1 cellular context compared by ENCODE assay signal in genomic region chr1:161539731-161540561, GRCh38.
TF ChIP-seq lines count a peak whose summit lies in the region.
"Not testable (repeated sequence)": the region's sequence is repeated elsewhere in the genome, so short reads cannot be mapped to it uniquely, and the experiment has no call there.

No MANE protein-coding gene starts in this region.

TF ChIP-seq in HepG2, 621 proteins besides CTCF, POLR2A, EP300 and RAD21 (continues in another document):
- peak; percentile 58; the same call in 1 of the 2 replicates for TF ChIP-seq ELF3 (CRISPR knock-in tag; IDR thresholded peaks at IDR 0.05)
- 0 out of 2 replicates have a peak, but pooled peaks have one; percentile 10 for TF ChIP-seq MAFG (CRISPR knock-in tag; IDR thresholded peaks at IDR 0.05)
- TF ChIP-seq ZFY (CRISPR knock-in tag; IDR thresholded peaks at IDR 0.05), result peak; percentile 36; the same call in 1 of the 2 replicates
- peak; percentile 39 for TF ChIP-seq ZEB1 (IDR thresholded peaks at IDR 0.05; ENCODE audit: insufficient replicate concordance, low read depth)
- TF ChIP-seq KAT8 (CRISPR knock-in tag; IDR thresholded peaks at IDR 0.05), result peak; percentile 56
- peak; percentile 60 for TF ChIP-seq POGZ (CRISPR knock-in tag; IDR thresholded peaks at IDR 0.05)
- TF ChIP-seq, protein P1, sequence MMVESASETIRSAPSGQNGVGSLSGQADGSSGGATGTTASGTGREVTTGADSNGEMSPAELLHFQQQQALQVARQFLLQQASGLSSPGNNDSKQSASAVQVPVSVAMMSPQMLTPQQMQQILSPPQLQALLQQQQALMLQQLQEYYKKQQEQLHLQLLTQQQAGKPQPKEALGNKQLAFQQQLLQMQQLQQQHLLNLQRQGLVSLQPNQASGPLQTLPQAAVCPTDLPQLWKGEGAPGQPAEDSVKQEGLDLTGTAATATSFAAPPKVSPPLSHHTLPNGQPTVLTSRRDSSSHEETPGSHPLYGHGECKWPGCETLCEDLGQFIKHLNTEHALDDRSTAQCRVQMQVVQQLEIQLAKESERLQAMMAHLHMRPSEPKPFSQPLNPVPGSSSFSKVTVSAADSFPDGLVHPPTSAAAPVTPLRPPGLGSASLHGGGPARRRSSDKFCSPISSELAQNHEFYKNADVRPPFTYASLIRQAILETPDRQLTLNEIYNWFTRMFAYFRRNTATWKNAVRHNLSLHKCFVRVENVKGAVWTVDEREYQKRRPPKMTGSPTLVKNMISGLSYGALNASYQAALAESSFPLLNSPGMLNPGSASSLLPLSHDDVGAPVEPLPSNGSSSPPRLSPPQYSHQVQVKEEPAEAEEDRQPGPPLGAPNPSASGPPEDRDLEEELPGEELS (CRISPR knock-in tag; IDR thresholded peaks at IDR 0.05), result peak; percentile 57; the same call in 1 of the 2 replicates
- TF ChIP-seq GFI1 (CRISPR knock-in tag; IDR thresholded peaks at IDR 0.05; ENCODE audit: borderline replicate concordance), result peak; percentile 33; the same call in 1 of the 2 replicates
- TF ChIP-seq, protein P2, sequence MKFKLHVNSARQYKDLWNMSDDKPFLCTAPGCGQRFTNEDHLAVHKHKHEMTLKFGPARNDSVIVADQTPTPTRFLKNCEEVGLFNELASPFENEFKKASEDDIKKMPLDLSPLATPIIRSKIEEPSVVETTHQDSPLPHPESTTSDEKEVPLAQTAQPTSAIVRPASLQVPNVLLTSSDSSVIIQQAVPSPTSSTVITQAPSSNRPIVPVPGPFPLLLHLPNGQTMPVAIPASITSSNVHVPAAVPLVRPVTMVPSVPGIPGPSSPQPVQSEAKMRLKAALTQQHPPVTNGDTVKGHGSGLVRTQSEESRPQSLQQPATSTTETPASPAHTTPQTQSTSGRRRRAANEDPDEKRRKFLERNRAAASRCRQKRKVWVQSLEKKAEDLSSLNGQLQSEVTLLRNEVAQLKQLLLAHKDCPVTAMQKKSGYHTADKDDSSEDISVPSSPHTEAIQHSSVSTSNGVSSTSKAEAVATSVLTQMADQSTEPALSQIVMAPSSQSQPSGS (CRISPR knock-in tag; IDR thresholded peaks at IDR 0.05), result 0 out of 2 replicates have a peak, but pooled peaks have one; percentile 67
- 0 out of 2 replicates have a peak, but pooled peaks have one; percentile 19 for TF ChIP-seq ZNF563 (CRISPR knock-in tag; IDR thresholded peaks at IDR 0.05)
- TF ChIP-seq GABPA (IDR thresholded peaks at IDR 0.05; ENCODE audit: low read depth, low read length), result not testable (repeated sequence)
- peak; percentile 68 for TF ChIP-seq GABPA (CRISPR knock-in tag; IDR thresholded peaks at IDR 0.05; ENCODE audit: low read depth)
- TF ChIP-seq MAF1 (CRISPR knock-in tag; IDR thresholded peaks at IDR 0.05; ENCODE audit: borderline replicate concordance), result peak; percentile 98
- 0 out of 2 replicates have a peak, but pooled peaks have one; percentile 29 for TF ChIP-seq PITX1 (CRISPR knock-in tag; IDR thresholded peaks at IDR 0.05)
- 0 out of 2 replicates have a peak, but pooled peaks have one; percentile 29 for TF ChIP-seq MIXL1 (CRISPR knock-in tag; IDR thresholded peaks at IDR 0.05)
- peak; percentile 44; the same call in 1 of the 2 replicates for TF ChIP-seq NFAT5 (CRISPR knock-in tag; IDR thresholded peaks at IDR 0.05)
- TF ChIP-seq ZBTB4 (CRISPR knock-in tag; IDR thresholded peaks at IDR 0.05; ENCODE audit: borderline replicate concordance), result 0 out of 2 replicates have a peak, but pooled peaks have one; percentile 19
- TF ChIP-seq SALL2 (CRISPR knock-in tag; IDR thresholded peaks at IDR 0.05), result peak; percentile 92
- TF ChIP-seq ZNF160 (CRISPR knock-in tag; IDR thresholded peaks at IDR 0.05), result 0 out of 2 replicates have a peak, but pooled peaks have one; percentile 60
- TF ChIP-seq ZNF619 (CRISPR knock-in tag; IDR thresholded peaks at IDR 0.05), result 0 out of 2 replicates have a peak, but pooled peaks have one; percentile 45
- 0 out of 2 replicates have a peak, but pooled peaks have one; percentile 49 for TF ChIP-seq HOXD1 (CRISPR knock-in tag; IDR thresholded peaks at IDR 0.05)
- TF ChIP-seq ZNF747 (CRISPR knock-in tag; IDR thresholded peaks at IDR 0.05; ENCODE audit: borderline replicate concordance), result peak; percentile 76; the same call in 1 of the 2 replicates
- 0 out of 2 replicates have a peak, but pooled peaks have one; percentile 63 for TF ChIP-seq ZNF142 (CRISPR knock-in tag; IDR thresholded peaks at IDR 0.05)
- peak; percentile 47; the same call in 1 of the 2 replicates for TF ChIP-seq ZNF792 (CRISPR knock-in tag; IDR thresholded peaks at IDR 0.05)
- TF ChIP-seq KLF16 (CRISPR knock-in tag; IDR thresholded peaks at IDR 0.05), result peak in 1 of 2 experiments; percentile 82; a peak in 2 of 4 replicates
- peak; percentile 95 for TF ChIP-seq ZMYM2 (CRISPR knock-in tag; IDR thresholded peaks at IDR 0.05)
- TF ChIP-seq ZBTB33 (CRISPR knock-in tag; IDR thresholded peaks at IDR 0.05), result peak; percentile 36; the same call in 1 of the 2 replicates
- TF ChIP-seq KDM5B (CRISPR knock-in tag; IDR thresholded peaks at IDR 0.05; ENCODE audit: borderline replicate concordance), result peak; percentile 40; the same call in 1 of the 2 replicates
- peak; percentile 99 for TF ChIP-seq MYPOP (CRISPR knock-in tag; IDR thresholded peaks at IDR 0.05)
- peak; percentile 62 for TF ChIP-seq HDAC2 (CRISPR knock-in tag; IDR thresholded peaks at IDR 0.05)
- TF ChIP-seq, protein P3, sequence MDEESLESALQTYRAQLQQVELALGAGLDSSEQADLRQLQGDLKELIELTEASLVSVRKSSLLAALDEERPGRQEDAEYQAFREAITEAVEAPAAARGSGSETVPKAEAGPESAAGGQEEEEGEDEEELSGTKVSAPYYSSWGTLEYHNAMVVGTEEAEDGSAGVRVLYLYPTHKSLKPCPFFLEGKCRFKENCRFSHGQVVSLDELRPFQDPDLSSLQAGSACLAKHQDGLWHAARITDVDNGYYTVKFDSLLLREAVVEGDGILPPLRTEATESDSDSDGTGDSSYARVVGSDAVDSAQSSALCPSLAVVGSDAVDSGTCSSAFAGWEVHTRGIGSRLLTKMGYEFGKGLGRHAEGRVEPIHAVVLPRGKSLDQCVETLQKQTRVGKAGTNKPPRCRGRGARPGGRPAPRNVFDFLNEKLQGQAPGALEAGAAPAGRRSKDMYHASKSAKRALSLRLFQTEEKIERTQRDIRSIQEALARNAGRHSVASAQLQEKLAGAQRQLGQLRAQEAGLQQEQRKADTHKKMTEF (CRISPR knock-in tag; IDR thresholded peaks at IDR 0.05), result peak; percentile 73; the same call in 1 of the 2 replicates
